Comparison of ENCODE assay signal across 9 cellular contexts in genomic region chr10:130836344-130836743, GRCh38.
"Had no signal": no experiment of that assay in that cellular context is flagged by ENCODE, and none has a peak within 500 bp of the region (broad histone marks: within the 10 kb centered on the region; RNA-seq: fewer than 3 reads in every experiment).

No MANE protein-coding gene starts in this region.

- H3K4me1 ChIP-seq: HAP-1 had no signal

- H3K4me3 ChIP-seq: GM23248, GM23338, HAP-1 had no signal

- H3K9ac ChIP-seq: GM23248 had no signal

- H3K4me2 ChIP-seq: GM23338 had no signal

- H3K9me3 ChIP-seq: HAP-1 had no signal

- DNase-seq: GM23248, GOT3, H7, H9, HCEC 1CT, HFFc6 had no signal

- H2AFZ ChIP-seq: GM23248, GM23338 had no signal

- H3K36me3 ChIP-seq: HAP-1 had no signal

- ATAC-seq: GM23338, HCT116 had no signal

- H3K27ac ChIP-seq: GM23248 had no signal
